32 cellular contexts compared by ENCODE assay signal in the genomic region with DNA sequence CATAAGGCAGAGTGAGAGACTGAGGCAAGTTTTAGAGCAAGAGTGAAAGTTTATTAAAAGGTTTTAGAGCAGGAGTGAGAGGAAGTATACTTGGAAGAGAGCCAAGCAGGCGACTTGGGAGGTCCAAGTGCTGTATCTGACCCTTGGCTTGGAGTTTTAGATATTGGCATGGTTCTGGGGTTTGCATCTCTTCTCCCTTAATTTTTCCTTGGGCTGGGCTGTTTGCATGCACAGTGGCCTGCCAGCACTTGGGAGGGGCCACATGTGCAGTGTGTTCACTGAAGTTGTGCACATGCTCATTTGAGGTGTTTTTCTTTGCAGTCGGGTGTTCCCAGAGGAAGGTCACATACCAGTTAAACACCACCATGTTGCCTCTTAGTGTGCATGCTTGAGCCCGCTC.
"Had no signal": no experiment of that assay in that cellular context is flagged by ENCODE, and none has a peak within 500 bp of the region (broad histone marks: within the 10 kb centered on the region; RNA-seq: fewer than 3 reads in every experiment).

No MANE protein-coding gene starts in this region.

- H3K9me3 ChIP-seq: adrenal gland, body of pancreas, esophagus muscularis mucosa, gastrocnemius medialis, heart left ventricle had no signal

- H3K4me3 Mint-ChIP-seq: activated CD4-positive, alpha-beta memory T cell treated with anti-CD3 and anti-CD28 coated beads, Interleukin-2, amount 10 ng/mL, durations not matched to agents 7 days and 5 days; activated CD4-positive, alpha-beta T cell treated with anti-CD3 and anti-CD28 coated beads, Interleukin-2, amount 10 ng/mL, durations not matched to agents 7 days and 5 days; activated naive CD4-positive, alpha-beta T cell treated with anti-CD3 and anti-CD28 coated beads, Interleukin-2, amount 50 U/mL, for 24 hours; activated naive CD8-positive, alpha-beta T cell treated with anti-CD3 and anti-CD28 coated beads for 36 hours; activated naive CD8-positive, alpha-beta T cell treated with anti-CD3 and anti-CD28 coated beads, Interleukin-2, amount 50 U/mL, for 24 hours; activated T-cell treated with anti-CD3 and anti-CD28 coated beads, Interleukin-2, amount 50 U/mL, for 4 hours; activated T-helper 17 cell treated with anti-CD3 and anti-CD28 coated beads, Interleukin-2, amount 50 U/mL, for 72 hours; central memory CD8-positive, alpha-beta T cell; dendritic cell treated with granulocyte-macrophage colony-stimulating factor and Interleukin-4, amounts not matched to agents 40 ng/mL and 50 ng/mL, for 4 days; endodermal cell; WTC11 had no signal

- H3K27ac ChIP-seq: adrenal gland, body of pancreas, cardiac muscle cell, coronary artery, dorsolateral prefrontal cortex, esophagus muscularis mucosa, foreskin keratinocyte, gastrocnemius medialis, heart left ventricle, VCaP had no signal

- H3K36me3 ChIP-seq: adrenal gland, cardiac muscle cell, esophagus muscularis mucosa, gastrocnemius medialis, heart left ventricle had no signal

- H3K9me3 Mint-ChIP-seq: activated CD4-positive, alpha-beta T cell treated with anti-CD3 and anti-CD28 coated beads, Interleukin-2, amount 10 ng/mL, durations not matched to agents 7 days and 5 days; activated naive CD4-positive, alpha-beta T cell treated with anti-CD3 and anti-CD28 coated beads, Interleukin-2, amount 50 U/mL, for 24 hours; activated naive CD8-positive, alpha-beta T cell treated with anti-CD3 and anti-CD28 coated beads, Interleukin-2, amount 50 U/mL, for 24 hours; activated T-cell treated with anti-CD3 and anti-CD28 coated beads, Interleukin-2, amount 50 U/mL, for 4 hours; activated T-helper 17 cell treated with anti-CD3 and anti-CD28 coated beads, Interleukin-2, amount 50 U/mL, for 72 hours; central memory CD8-positive, alpha-beta T cell had no signal

- H3K4me3 ChIP-seq: adrenal gland, body of pancreas, cardiac muscle cell, coronary artery, dorsolateral prefrontal cortex, esophagus muscularis mucosa, gastrocnemius medialis, heart left ventricle had no signal

- H3K27ac Mint-ChIP-seq: activated CD4-positive, alpha-beta memory T cell treated with anti-CD3 and anti-CD28 coated beads, Interleukin-2, amount 10 ng/mL, durations not matched to agents 7 days and 5 days; activated CD4-positive, alpha-beta T cell treated with anti-CD3 and anti-CD28 coated beads, Interleukin-2, amount 10 ng/mL, durations not matched to agents 7 days and 5 days; activated naive CD4-positive, alpha-beta T cell treated with anti-CD3 and anti-CD28 coated beads, Interleukin-2, amount 50 U/mL, for 24 hours; activated naive CD8-positive, alpha-beta T cell treated with anti-CD3 and anti-CD28 coated beads for 36 hours; activated naive CD8-positive, alpha-beta T cell treated with anti-CD3 and anti-CD28 coated beads, Interleukin-2, amount 50 U/mL, for 24 hours; activated T-helper 17 cell treated with anti-CD3 and anti-CD28 coated beads, Interleukin-2, amount 50 U/mL, for 72 hours; dendritic cell treated with granulocyte-macrophage colony-stimulating factor and Interleukin-4, amounts not matched to agents 40 ng/mL and 50 ng/mL, for 4 days; endodermal cell; WTC11 had no signal

- H3K27me3 Mint-ChIP-seq: activated CD4-positive, alpha-beta T cell treated with anti-CD3 and anti-CD28 coated beads, Interleukin-2, amount 10 ng/mL, durations not matched to agents 7 days and 5 days; activated naive CD4-positive, alpha-beta T cell treated with anti-CD3 and anti-CD28 coated beads, Interleukin-2, amount 50 U/mL, for 24 hours; dendritic cell treated with granulocyte-macrophage colony-stimulating factor and Interleukin-4, amounts not matched to agents 40 ng/mL and 50 ng/mL, for 4 days had no signal

- H3K4me1 ChIP-seq: adrenal gland, body of pancreas, esophagus muscularis mucosa, foreskin keratinocyte, gastrocnemius medialis, heart left ventricle had no signal

- H3K4me1 Mint-ChIP-seq: activated naive CD4-positive, alpha-beta T cell treated with anti-CD3 and anti-CD28 coated beads, Interleukin-2, amount 50 U/mL, for 24 hours; activated naive CD8-positive, alpha-beta T cell treated with anti-CD3 and anti-CD28 coated beads for 36 hours; activated naive CD8-positive, alpha-beta T cell treated with anti-CD3 and anti-CD28 coated beads, Interleukin-2, amount 50 U/mL, for 24 hours; activated T-helper 17 cell treated with anti-CD3 and anti-CD28 coated beads, Interleukin-2, amount 50 U/mL, for 72 hours; endodermal cell had no signal

- H3K36me3 Mint-ChIP-seq: activated naive CD4-positive, alpha-beta T cell treated with anti-CD3 and anti-CD28 coated beads, Interleukin-2, amount 50 U/mL, for 24 hours; activated naive CD8-positive, alpha-beta T cell treated with anti-CD3 and anti-CD28 coated beads for 36 hours; WTC11 had no signal

- H3K27me3 ChIP-seq: adrenal gland, body of pancreas, cardiac muscle cell, esophagus muscularis mucosa, foreskin keratinocyte, gastrocnemius medialis, heart left ventricle had no signal

- ATAC-seq: activated naive CD8-positive, alpha-beta T cell treated with anti-CD3 and anti-CD28 coated beads, Interleukin-2, amount 50 U/mL, for 24 hours; activated T-cell treated with anti-CD3 and anti-CD28 coated beads, Interleukin-2, amount 50 U/mL, for 4 hours; body of pancreas; foreskin keratinocyte; gastrocnemius medialis; heart left ventricle; WTC11 had no signal

- DNase-seq: activated CD4-positive, alpha-beta memory T cell treated with anti-CD3 and anti-CD28 coated beads, Interleukin-2, amount 10 ng/mL, durations not matched to agents 7 days and 5 days; activated CD4-positive, alpha-beta T cell treated with anti-CD3 and anti-CD28 coated beads for 1 hour; activated CD4-positive, alpha-beta T cell treated with anti-CD3 and anti-CD28 coated beads for 4 hours; activated CD4-positive, alpha-beta T cell treated with anti-CD3 and anti-CD28 coated beads, Interleukin-2, amount 10 ng/mL, durations not matched to agents 7 days and 5 days; activated CD4-positive, alpha-beta T cell treated with anti-CD3 and anti-CD28 coated beads, Interleukin-2, amount 50 U/mL, for 4 hours; activated effector memory CD4-positive, alpha-beta T cell treated with Interleukin-2 at 50 U/mL for 16 hours; activated gamma-delta T cell treated with Interleukin-2 at 50 U/mL for 16 hours; activated naive CD4-positive, alpha-beta T cell treated with Interleukin-2 at 50 U/mL for 16 hours; activated naive CD8-positive, alpha-beta T cell treated with anti-CD3 and anti-CD28 coated beads for 36 hours; activated naive CD8-positive, alpha-beta T cell treated with anti-CD3 and anti-CD28 coated beads, Interleukin-2, amount 50 U/mL, for 24 hours; activated T-cell treated with anti-CD3 and anti-CD28 coated beads, Interleukin-2, amount 50 U/mL, for 4 hours; adrenal gland; amygdala; aorta; body of pancreas; dorsolateral prefrontal cortex; effector memory CD4-positive, alpha-beta T cell; endodermal cell; erythroblast; foreskin keratinocyte; gastrocnemius medialis; glutamatergic neuron; heart left ventricle had no signal
